In genomic region chr11:72782081-72782920, GRCh38 we compare ENCODE assay signal across 8 cellular contexts. TPM values are rescaled to one million over a fixed set of nuclear protein-coding genes. Genes with fewer than 3 reads are reported as not detected.
DNase-seq lines count a peak whose midpoint lies in the region; ATAC-seq and TF ChIP-seq lines count a peak whose summit lies in the region.

No MANE protein-coding gene starts in this region.

- H3K4me1 ChIP-seq in mesodermal cell (ENCODE audit: control insufficient read depth, insufficient read depth, low read length, poor library complexity, severe bottlenecking) (no peaks in the 10 kb centered on the region), aorta (ENCODE audit: control insufficient read depth in 1 of 2, insufficient read depth in 2 of 2, low read length in 2 of 2) (no peaks in the 10 kb centered on the region)

- peak overlapping the region; percentile 85 to 91 (median 87) for H3K4me3 Mint-ChIP-seq in brain

- intact Hi-C loops in aorta (cut with DNase I) = loop anchor here (5.0 kb wide), 2 partner anchors 35 to 55 kb away; no protein-coding TSS in a partner anchor

- no peaks in the 10 kb centered on the region for H3K9me3 Mint-ChIP-seq in brain

- H3K4me3 ChIP-seq in mesodermal cell (ENCODE audit: extremely low read depth, insufficient read depth, low read length, poor library complexity, severe bottlenecking) (peak overlapping the region; percentile 23), aorta (ENCODE audit: low read length in 2 of 2) (peak overlapping the region; percentile 70 to 87)

- no peaks in the 10 kb centered on the region for H3K36me3 ChIP-seq in mesodermal cell (ENCODE audit: control insufficient read depth, insufficient read depth, low read length)
- no peaks in the 10 kb centered on the region for H3K36me3 ChIP-seq in aorta (ENCODE audit: control insufficient read depth in 1 of 2, insufficient read depth in 2 of 2, low read length in 1 of 2)

- DNase-seq in NCI-H1417 (lab: John Stamatoyannopoulos, UW) (peak; percentile 50 to 68 (median 64)), NCI-H1417 treated with DMSO at 0.1 percent for 48 hours (lab: John Stamatoyannopoulos, UW) (no peak), NCI-H146 (lab: John Stamatoyannopoulos, UW) (peak; percentile 68), aorta (no peak), HK-2 (ENCODE audit: unreplicated experiment) (no peak), HUDEP-2 (lab: John Stamatoyannopoulos, UW; ENCODE audit: unreplicated experiment in 76 of 76) (no peak)

- peaks cover 14% of the 10 kb centered on the region for H3K27me3 Mint-ChIP-seq in brain

- H3K9me3 ChIP-seq in mesodermal cell (ENCODE audit: control insufficient read depth, low read length) (no peaks in the 10 kb centered on the region), aorta (ENCODE audit: control insufficient read depth, low read length) (no peaks in the 10 kb centered on the region)

- ATAC-seq in aorta (ENCODE audit: low FRiP score) = no peak

- H3K27ac ChIP-seq in mesodermal cell (ENCODE audit: low read depth, low read length, severe bottlenecking) = no peak overlapping the region
- no peak overlapping the region for H3K27ac ChIP-seq in aorta (ENCODE audit: low read depth in 1 of 2, low read length in 2 of 2)

- peak overlapping the region; percentile 32 to 82 (median 59) for H3K27ac Mint-ChIP-seq in brain

- no peaks in the 10 kb centered on the region for H3K36me3 Mint-ChIP-seq in brain

- no peak for TF ChIP-seq CTCF in brain (conservative IDR thresholded peaks at IDR 0.05)

- H3K27me3 ChIP-seq in aorta (ENCODE audit: control insufficient read depth in 1 of 2, insufficient read depth in 2 of 2, low read length in 1 of 2) = no peaks in the 10 kb centered on the region

- WGBS in mesodermal cell (ENCODE audit: insufficient coverage in 2 of 2), 2 experiments = 28% methylated on average over 13 to 14 of the region's 14 CpGs
- WGBS in aorta, 2 donors = 61 to 65% methylated on average over 14 of the region's 14 CpGs

- H3K4me1 Mint-ChIP-seq in brain = peaks cover 35% of the 10 kb centered on the region

RNA-seq across cellular contexts. Expression of gene STARD10, which starts 11.5 kb away (rescaled TPM):
- polyA plus RNA-seq in brain (ENCODE audit: insufficient read depth, low read depth, low replicate concordance) = 109 TPM
- polyA plus RNA-seq in mesodermal cell (2013, experiment 1 of 2) = 56.6 TPM
- 45.7 TPM for polyA plus RNA-seq in mesodermal cell (2013, experiment 2 of 2)
- 10 to 100 TPM; 17.7 to 30.7 TPM for total RNA-seq in aorta
- polyA plus RNA-seq in aorta = 100 to 1,000 TPM in 1 of 2 donors, 10 to 100 TPM in 1; 49.6 to 129 TPM

RNA-seq across cellular contexts. Expression of gene ARAP1, which starts 30.1 kb away (rescaled TPM):
- polyA plus RNA-seq in brain (ENCODE audit: insufficient read depth, low read depth, low replicate concordance) (36.6 TPM), aorta (10 to 100 TPM; 30.8 to 70.9 TPM)
- 54.9 TPM for polyA plus RNA-seq in mesodermal cell (2013, experiment 1 of 2)
- 42.9 TPM for polyA plus RNA-seq in mesodermal cell (2013, experiment 2 of 2)
- total RNA-seq in aorta = 100 to 1,000 TPM in 1 of 2 donors, 10 to 100 TPM in 1; 61.9 to 166 TPM

RNA-seq across cellular contexts. Expression of gene ATG16L2, which starts 31.9 kb away (rescaled TPM):
- polyA plus RNA-seq in brain (ENCODE audit: insufficient read depth, low read depth, low replicate concordance) (6.2 TPM), aorta (10 to 100 TPM in 1 of 2 donors, 1 to 10 TPM in 1; 4.9 to 47.7 TPM)
- 23.8 TPM for polyA plus RNA-seq in mesodermal cell (2013, experiment 1 of 2)
- 18.5 TPM for polyA plus RNA-seq in mesodermal cell (2013, experiment 2 of 2)
- 10 to 100 TPM; 31.1 to 74.8 TPM for total RNA-seq in aorta

Comparison
In these comparisons a context has a peak if more than half of its experiments do, and no peak if none do; other contexts are left out.
1. DNase-seq: peak in NCI-H1417 (3 of 3) and NCI-H146 (single experiment); none in NCI-H1417 treated with DMSO at 0.1 percent for 48 hours (single experiment), aorta (0 of 2), HK-2 (single experiment) and HUDEP-2 (0 of 76).